In the genomic region with DNA sequence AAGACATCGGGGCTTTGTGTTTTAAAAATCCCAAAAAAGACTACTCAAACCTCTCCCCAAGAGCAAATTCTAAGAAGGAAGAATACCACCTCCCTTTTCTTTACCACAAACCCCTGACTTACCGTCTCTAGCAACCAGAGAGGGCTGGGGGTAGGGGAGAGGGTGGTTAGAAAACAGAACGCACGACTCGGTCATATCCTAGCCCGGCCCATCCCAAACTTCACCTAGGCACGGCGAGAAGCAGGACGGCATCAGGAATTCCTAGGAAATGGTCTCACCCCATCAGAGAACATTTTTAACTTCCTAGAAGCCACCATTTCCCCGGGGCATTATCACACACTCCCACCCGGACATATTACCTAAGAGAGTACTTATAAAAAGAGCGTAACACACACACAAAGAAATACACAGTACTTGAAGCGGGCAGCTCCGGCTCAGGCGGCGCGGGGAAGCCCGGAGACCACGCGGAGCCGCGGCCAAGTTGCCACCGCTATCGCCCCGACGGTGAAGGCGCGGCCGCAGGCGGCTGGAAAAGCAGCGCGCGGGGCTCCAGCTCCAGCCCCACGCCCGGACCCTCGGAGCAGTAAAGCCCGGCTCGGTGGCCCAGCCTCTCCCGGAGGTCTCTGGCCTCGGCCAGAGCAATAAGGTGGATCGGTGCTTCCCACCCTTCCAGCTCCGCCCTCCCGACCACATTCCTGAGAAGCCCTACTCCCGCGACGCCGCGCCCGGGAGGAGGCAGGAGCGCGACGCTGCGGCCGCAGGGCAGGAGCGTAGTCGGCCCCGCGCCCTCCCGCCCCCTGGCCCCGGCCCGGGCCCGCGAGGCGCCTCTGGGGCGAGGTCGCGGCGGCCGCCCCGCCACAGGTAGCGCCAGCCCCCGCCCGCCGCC, we compare ENCODE assay signal across 8 cellular contexts. TPM values are rescaled to one million over a fixed set of nuclear protein-coding genes. Genes with fewer than 3 reads are reported as not detected.
A peak's percentile ranks its signal among the peaks of the same experiment; 100 is the strongest.
DNase-seq lines count a peak whose midpoint lies in the region; ATAC-seq and TF ChIP-seq lines count a peak whose summit lies in the region.

No MANE protein-coding gene starts in this region.

- in situ Hi-C loops in Panc1 (cut with HindIII; ENCODE audit: low pct_unique_long_range_greater_than_20kb, low sequenced_read_pairs), result no loop called here

- peak overlapping the region; percentile 85 for H3K27ac Mint-ChIP-seq in activated naive CD4-positive, alpha-beta T cell treated with anti-CD3 and anti-CD28 coated beads, Interleukin-2, amount 10 ng/mL, durations not matched to agents 7 days and 5 days

- TF ChIP-seq CTCF in BE2C (IDR thresholded peaks at IDR 0.05; ENCODE audit: low read depth, low read length), result no peak
- TF ChIP-seq CTCF in Panc1 (IDR thresholded peaks at IDR 0.05), result no peak
- TF ChIP-seq CTCF in cardiac muscle cell (IDR thresholded peaks at IDR 0.05; ENCODE audit: low read depth, low read length), result no peak

- peak overlapping the region; percentile 86 for H3K27ac ChIP-seq in Panc1 (ENCODE audit: low read length)
- peak overlapping the region; percentile 99 for H3K27ac ChIP-seq in cardiac muscle cell

- H3K27me3 ChIP-seq in BE2C, result peaks cover 3% of the 10 kb centered on the region; the same call in 1 of the 2 replicates
- H3K27me3 ChIP-seq in Panc1 (ENCODE audit: control insufficient read depth, insufficient read depth, low read length), result no peaks in the 10 kb centered on the region
- no peaks in the 10 kb centered on the region for H3K27me3 ChIP-seq in cardiac muscle cell

- H3K36me3 ChIP-seq in BE2C (no peaks in the 10 kb centered on the region), Panc1 (ENCODE audit: control insufficient read depth, insufficient read depth, low read length) (no peaks in the 10 kb centered on the region; the same call in 1 of the 2 replicates), cardiac muscle cell (no peaks in the 10 kb centered on the region)

- BruUV-seq in Panc1 (replicated peaks; lab: Mats Ljungman, UMichigan), result no TSS peak

- H3K27me3 Mint-ChIP-seq in activated naive CD4-positive, alpha-beta T cell treated with anti-CD3 and anti-CD28 coated beads, Interleukin-2, amount 10 ng/mL, durations not matched to agents 7 days and 5 days, result peaks cover 14% of the 10 kb centered on the region

- ATAC-seq in GM18909 (IDR thresholded peaks at IDR 0.05; ENCODE audit: poor library complexity, unreplicated experiment) (peak; percentile 56), HG03108 (IDR thresholded peaks at IDR 0.05; ENCODE audit: unreplicated experiment) (peak; percentile 30), Panc1 (peak; percentile 93)

- no peaks in the 10 kb centered on the region for H3K9me3 Mint-ChIP-seq in activated naive CD4-positive, alpha-beta T cell treated with anti-CD3 and anti-CD28 coated beads, Interleukin-2, amount 10 ng/mL, durations not matched to agents 7 days and 5 days

- peaks cover 25% of the 10 kb centered on the region for H3K36me3 Mint-ChIP-seq in activated naive CD4-positive, alpha-beta T cell treated with anti-CD3 and anti-CD28 coated beads, Interleukin-2, amount 10 ng/mL, durations not matched to agents 7 days and 5 days

- POLR2A ChIA-PET in Panc1 (lab: Charles Lee), result interaction anchor here (0.6 to 1.2 kb wide), 3 partner anchors 9 to 1516 kb away, joined by 4 to 7 read pairs (median 5); no protein-coding TSS in a partner anchor

- peak overlapping the region; percentile 86 for H3K4me3 Mint-ChIP-seq in activated naive CD4-positive, alpha-beta T cell treated with anti-CD3 and anti-CD28 coated beads, Interleukin-2, amount 10 ng/mL, durations not matched to agents 7 days and 5 days

- peak; percentile 32 for DNase-seq in BE2C
- DNase-seq in Panc1 (ENCODE audit: low read depth, low spot score), result no peak
- DNase-seq in activated naive CD4-positive, alpha-beta T cell treated with anti-CD3 and anti-CD28 coated beads, Interleukin-2, amount 10 ng/mL, durations not matched to agents 7 days and 5 days, result peak; percentile 53
- DNase-seq in cardiac muscle cell (ENCODE audit: low read depth in 1 of 2, low spot score in 1 of 2), result peak; percentile 76 to 88
- DNase-seq in pulmonary artery endothelial cell (ENCODE audit: low read depth, low spot score), result peak; percentile 10
- no peak for DNase-seq in COLO829 (ENCODE audit: low spot score)

- intact Hi-C loops in Panc1 (cut with micrococcal nuclease; ENCODE audit: unreplicated experiment), result no loop called here

- CTCF ChIA-PET in Panc1 (lab: Charles Lee), result interaction anchor here (0.6 to 1.2 kb wide), 2 partner anchors 50 to 59 kb away, joined by 3 to 4 read pairs; no protein-coding TSS in a partner anchor
- CTCF ChIA-PET in activated naive CD4-positive, alpha-beta T cell treated with anti-CD3 and anti-CD28 coated beads, Interleukin-2, amount 10 ng/mL, durations not matched to agents 7 days and 5 days (lab: Charles Lee), result interaction anchor here (1.6 kb wide), 1 partner anchor 61 kb away, joined by 4 read pairs; no protein-coding TSS in a partner anchor

- H3K4me3 ChIP-seq in BE2C (ENCODE audit: low read depth, low read length) (peak overlapping the region; percentile 56), Panc1 (ENCODE audit: low read depth in 2 of 2, low read length in 2 of 2) (peak overlapping the region; percentile 68 to 76), cardiac muscle cell (peak overlapping the region; percentile 68)

- H3K9me3 ChIP-seq in BE2C (no peaks in the 10 kb centered on the region), Panc1 (ENCODE audit: control insufficient read depth, insufficient read depth, low read depth, low read length) (no peaks in the 10 kb centered on the region), cardiac muscle cell (ENCODE audit: low read depth) (no peaks in the 10 kb centered on the region)

- no peaks in the 10 kb centered on the region for H3K4me1 ChIP-seq in BE2C
- H3K4me1 ChIP-seq in Panc1 (ENCODE audit: control insufficient read depth, insufficient read depth, low read length), result peaks cover 2% of the 10 kb centered on the region; the same call in 1 of the 2 replicates
- peaks cover 4% of the 10 kb centered on the region for H3K4me1 ChIP-seq in cardiac muscle cell (ENCODE audit: low read depth)

- peaks cover 58% of the 10 kb centered on the region for H3K4me1 Mint-ChIP-seq in activated naive CD4-positive, alpha-beta T cell treated with anti-CD3 and anti-CD28 coated beads, Interleukin-2, amount 10 ng/mL, durations not matched to agents 7 days and 5 days

RNA-seq across cellular contexts. Expression of gene RRAS2, which starts 0.9 kb away (rescaled TPM):
- 5.4 TPM for polyA plus RNA-seq in BE2C (2012; ENCODE audit: insufficient read depth, insufficient read length, low read depth)
- total RNA-seq in Panc1 (2021; ENCODE audit: unreplicated experiment) (58.4 TPM), cardiac muscle cell (67.8 and 74.4 TPM in 2 replicates), pulmonary artery endothelial cell (139 and 157 TPM in 2 replicates)
- polyA plus RNA-seq in Panc1 (2012; ENCODE audit: insufficient read length), result 31.1 TPM
- polyA plus RNA-seq in cardiac muscle cell, result 72.3 and 75.9 TPM in 2 replicates

Comparison
In these comparisons a context has a peak if more than half of its experiments do, and no peak if none do; other contexts are left out.
1. DNase-seq: peak in BE2C (single experiment), activated naive CD4-positive, alpha-beta T cell treated with anti-CD3 and anti-CD28 coated beads, Interleukin-2, amount 10 ng/mL, durations not matched to agents 7 days and 5 days (single experiment), cardiac muscle cell (2 of 2) and pulmonary artery endothelial cell (single experiment); none in Panc1 (single experiment) and COLO829 (single experiment).
2. ATAC-seq: peak in every context shown above with its lines; median percentile 93 in Panc1; 56 in GM18909; 30 in HG03108.
3. Peak in every context shown above with its lines, with median percentiles within 50 percentile points of each other: H3K4me3 ChIP-seq.